1 cellular context compared by ENCODE assay signal in genomic region chr11:64318694-64319420, GRCh38.
TF ChIP-seq lines count a peak whose summit lies in the region.

No MANE protein-coding gene starts in this region.

TF ChIP-seq in H1, 55 proteins besides CTCF, POLR2A, EP300 and RAD21:
- TF ChIP-seq HDAC2 (IDR thresholded peaks at IDR 0.05; ENCODE audit: borderline replicate concordance in 1 of 2, low read depth in 2 of 2, low read length in 2 of 2), result no peak
- TF ChIP-seq YY1 (IDR thresholded peaks at IDR 0.05; ENCODE audit: low read depth, low read length), result no peak
- TF ChIP-seq CBX5 (IDR thresholded peaks at IDR 0.05; ENCODE audit: low read depth, low read length), result no peak
- no peak for TF ChIP-seq TAF1 (IDR thresholded peaks at IDR 0.05; ENCODE audit: low read depth, low read length)
- no peak for TF ChIP-seq KDM5A (IDR thresholded peaks at IDR 0.05; ENCODE audit: low read length)
- TF ChIP-seq GTF2F1 (IDR thresholded peaks at IDR 0.05; ENCODE audit: borderline replicate concordance, low read depth, low read length), result no peak
- no peak for TF ChIP-seq CEBPB (IDR thresholded peaks at IDR 0.05; ENCODE audit: low read depth, low read length)
- TF ChIP-seq SIN3A (conservative IDR thresholded peaks at IDR 0.05 in 1 of 2, IDR thresholded peaks at IDR 0.05 in 1 of 2; ENCODE audit: low read depth in 1 of 2, low read length in 2 of 2), result no peak
- no peak for TF ChIP-seq FOSL1 (IDR thresholded peaks at IDR 0.05; ENCODE audit: insufficient read depth, low read depth, low read length)
- no peak for TF ChIP-seq JUND (IDR thresholded peaks at IDR 0.05; ENCODE audit: low read length)
- TF ChIP-seq SUZ12 (IDR thresholded peaks at IDR 0.05; ENCODE audit: low read length), result no peak
- TF ChIP-seq E2F6 (IDR thresholded peaks at IDR 0.05), result no peak
- TF ChIP-seq RBBP5 (IDR thresholded peaks at IDR 0.05; ENCODE audit: borderline replicate concordance, low read depth, low read length), result no peak
- TF ChIP-seq PHF8 (conservative IDR thresholded peaks at IDR 0.05; ENCODE audit: low read depth, low read length), result no peak
- TF ChIP-seq SP2 (IDR thresholded peaks at IDR 0.05; ENCODE audit: low read length), result no peak
- no peak for TF ChIP-seq CHD7 (IDR thresholded peaks at IDR 0.05; ENCODE audit: insufficient replicate concordance, low read length)
TF ChIP-seq in H1: peak in this region for 0.
